ENCODE assay signal across 22 cellular contexts in the genomic region with DNA sequence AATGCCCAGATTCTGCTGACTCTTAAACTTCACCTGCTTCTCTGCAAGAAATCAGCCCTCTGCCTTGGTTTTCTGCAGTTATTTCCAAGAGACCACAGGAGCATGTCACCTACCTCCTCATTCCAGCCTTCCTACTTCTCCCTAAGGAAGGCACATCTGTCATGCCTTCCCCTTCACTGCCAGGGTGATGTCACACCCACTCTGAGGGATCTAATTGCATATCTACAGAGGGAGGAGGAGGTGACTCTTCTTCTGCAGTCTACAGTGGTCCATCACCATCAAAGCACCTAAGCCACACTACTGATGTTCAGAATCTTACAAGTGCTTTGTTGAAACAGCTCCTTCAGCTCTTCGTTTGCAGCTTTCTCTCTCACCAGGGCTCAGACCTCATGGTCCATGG.
DNase-seq lines count a peak whose midpoint lies in the region; ATAC-seq and TF ChIP-seq lines count a peak whose summit lies in the region.
"Had no signal": no experiment of that assay in that cellular context is flagged by ENCODE, and none has a peak within 500 bp of the region (broad histone marks: within the 10 kb centered on the region; RNA-seq: fewer than 3 reads in every experiment).

No MANE protein-coding gene starts in this region.

- CTCF ChIA-PET in activated CD8-positive, alpha-beta memory T cell treated with anti-CD3 and anti-CD28 coated beads, Interleukin-2, amount 10 ng/mL, durations not matched to agents 7 days and 5 days (lab: Charles Lee) = no interaction called here

- no peak overlapping the region for H3K9ac ChIP-seq in BLaER1

- H3K36me3 ChIP-seq in BLaER1 = no peaks in the 10 kb centered on the region
- H3K36me3 ChIP-seq: SJSA1 had no signal

- H3K4me3 ChIP-seq in BLaER1 = no peak overlapping the region
- H3K4me3 ChIP-seq: PC-9, SJSA1 had no signal

- H3K27me3 ChIP-seq in BLaER1 (no peaks in the 10 kb centered on the region), foreskin keratinocyte (no peaks in the 10 kb centered on the region)
- H3K27me3 ChIP-seq: SJSA1 had no signal

- peaks cover 3% of the 10 kb centered on the region for H3K9me3 Mint-ChIP-seq in activated CD8-positive, alpha-beta memory T cell treated with anti-CD3 and anti-CD28 coated beads, Interleukin-2, amount 10 ng/mL, durations not matched to agents 7 days and 5 days (ENCODE audit: low read depth)

- H3K27ac ChIP-seq in BLaER1 (no peak overlapping the region), foreskin keratinocyte (peak overlapping the region; percentile 39)
- H3K27ac ChIP-seq: PC-9, SJSA1 had no signal

- peak overlapping the region; percentile 54 for H3K4me2 ChIP-seq in BLaER1
- H3K4me2 ChIP-seq: PC-9 had no signal

- no peak overlapping the region for H3K4me3 Mint-ChIP-seq in activated CD8-positive, alpha-beta memory T cell treated with anti-CD3 and anti-CD28 coated beads, Interleukin-2, amount 10 ng/mL, durations not matched to agents 7 days and 5 days
- H3K4me3 Mint-ChIP-seq: CD4-positive, alpha-beta T cell; H9 had no signal

- peaks cover 34% of the 10 kb centered on the region for H3K4me1 ChIP-seq in BLaER1
- peaks cover 46% of the 10 kb centered on the region for H3K4me1 ChIP-seq in foreskin keratinocyte
- H3K4me1 ChIP-seq: SJSA1 had no signal

- peak; percentile 27 for DNase-seq in DMS53 (lab: John Stamatoyannopoulos, UW)
- DNase-seq in DMS53 treated with DMSO at 0.1 percent for 48 hours (lab: John Stamatoyannopoulos, UW; ENCODE audit: unreplicated experiment) = no peak
- peak; percentile 11 for DNase-seq in NCI-H69 (lab: John Stamatoyannopoulos, UW)
- no peak for DNase-seq in foreskin keratinocyte
- DNase-seq in NCI-H2081 (lab: John Stamatoyannopoulos, UW) = no peak
- DNase-seq in activated CD8-positive, alpha-beta memory T cell treated with anti-CD3 and anti-CD28 coated beads, Interleukin-2, amount 10 ng/mL, durations not matched to agents 7 days and 5 days = no peak
- no peak for DNase-seq in cortex of kidney (lab: John Stamatoyannopoulos, UW)
- DNase-seq: 8988T; ACHN; CD4-positive, alpha-beta T cell; H9; NCI-H1092; NCI-H1417 treated with DMSO at 0.1 percent for 48 hours; NCI-H1694 treated with DMSO at 0.1 percent for 48 hours; NCI-H2081 treated with DMSO at 0.1 percent for 48 hours; NCI-H748 treated with DMSO at 0.1 percent for 48 hours; NK-92 treated with Interleukin-12 subunit alpha and Interleukin-12 subunit beta, amount 100 ng/mL, for 24 hours; PC-9; Right ventricle myocardium superior; T-helper 2 cell had no signal

- no peak for ATAC-seq in foreskin keratinocyte
- ATAC-seq in activated CD8-positive, alpha-beta memory T cell treated with anti-CD3 and anti-CD28 coated beads, Interleukin-2, amount 10 ng/mL, durations not matched to agents 7 days and 5 days = no peak

- no peaks in the 10 kb centered on the region for H3K36me3 Mint-ChIP-seq in activated CD8-positive, alpha-beta memory T cell treated with anti-CD3 and anti-CD28 coated beads, Interleukin-2, amount 10 ng/mL, durations not matched to agents 7 days and 5 days

- no peaks in the 10 kb centered on the region for H3K27me3 Mint-ChIP-seq in activated CD8-positive, alpha-beta memory T cell treated with anti-CD3 and anti-CD28 coated beads, Interleukin-2, amount 10 ng/mL, durations not matched to agents 7 days and 5 days
- H3K27me3 Mint-ChIP-seq: CD4-positive, alpha-beta T cell had no signal

- no peak overlapping the region for H3K27ac Mint-ChIP-seq in activated CD8-positive, alpha-beta memory T cell treated with anti-CD3 and anti-CD28 coated beads, Interleukin-2, amount 10 ng/mL, durations not matched to agents 7 days and 5 days
- H3K27ac Mint-ChIP-seq: CD4-positive, alpha-beta T cell; H9 had no signal

- H3K9me3 ChIP-seq in BLaER1 = peaks cover 13% of the 10 kb centered on the region
- H3K9me3 ChIP-seq: SJSA1 had no signal

- TF ChIP-seq CTCF in foreskin keratinocyte (conservative IDR thresholded peaks at IDR 0.05) = no peak

- H4K20me1 ChIP-seq in BLaER1 = no peaks in the 10 kb centered on the region

- H3K4me1 Mint-ChIP-seq in activated CD8-positive, alpha-beta memory T cell treated with anti-CD3 and anti-CD28 coated beads, Interleukin-2, amount 10 ng/mL, durations not matched to agents 7 days and 5 days = no peaks in the 10 kb centered on the region

Comparison
In these comparisons a context has a peak if more than half of its experiments do, and no peak if none do; other contexts are left out.
1. DNase-seq: peak in DMS53 (single experiment) and NCI-H69 (single experiment); none in DMS53 treated with DMSO at 0.1 percent for 48 hours (single experiment), foreskin keratinocyte (0 of 2), NCI-H2081 (0 of 2), activated CD8-positive, alpha-beta memory T cell treated with anti-CD3 and anti-CD28 coated beads, Interleukin-2, amount 10 ng/mL, durations not matched to agents 7 days and 5 days (single experiment) and cortex of kidney (single experiment).